26 cellular contexts compared by ENCODE assay signal in the genomic region with DNA sequence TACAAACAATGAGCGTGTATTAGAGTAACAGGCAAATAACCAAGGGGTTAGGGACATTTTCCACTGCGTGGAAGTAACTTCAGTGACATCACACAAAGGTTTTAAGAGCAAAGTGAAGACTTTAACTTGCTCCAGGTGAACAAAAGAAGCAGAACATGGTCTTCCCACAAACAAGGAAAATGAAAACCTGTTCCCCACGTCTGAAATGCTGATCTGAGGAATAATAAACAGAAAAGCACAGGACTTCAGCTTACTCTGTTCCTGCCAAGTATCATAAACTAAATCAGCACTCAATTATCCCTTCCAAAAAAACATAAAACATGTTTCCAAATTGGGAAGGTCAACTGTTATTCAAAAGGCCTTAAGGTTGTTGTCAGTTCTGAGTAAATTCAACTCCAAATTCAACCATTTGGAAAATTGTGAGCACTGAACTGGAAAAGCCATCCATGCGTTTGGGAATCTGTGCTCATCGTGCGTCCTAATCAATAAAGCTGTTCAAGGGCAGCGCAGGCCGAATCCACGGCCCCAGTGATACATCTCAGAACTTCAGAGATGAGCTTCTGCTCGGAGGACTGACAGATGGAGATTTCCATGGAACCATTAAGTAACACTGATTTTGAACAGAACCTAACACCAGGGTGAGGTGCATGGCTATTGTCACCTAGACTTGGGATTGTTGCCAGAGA. TPM values are rescaled to one million over a fixed set of nuclear protein-coding genes. Genes with fewer than 3 reads are reported as not detected.
"Had no signal": no experiment of that assay in that cellular context is flagged by ENCODE, and none has a peak within 500 bp of the region (broad histone marks: within the 10 kb centered on the region; RNA-seq: fewer than 3 reads in every experiment).

No MANE protein-coding gene starts in this region.

- H3K4me3 ChIP-seq: gastrocnemius medialis, heart left ventricle, hepatocyte, left lung, mucosa of descending colon, pancreas, skin epidermis, spleen, testis, tibial artery had no signal

- DNase-seq: cortex of kidney; effector memory CD8-positive, alpha-beta T cell; gastrocnemius medialis; heart left ventricle; left cardiac atrium; left lung; mesenchymal stem cell; mucosa of descending colon; naive B cell; pancreas; right cardiac atrium; spleen; stimulated activated CD4-positive, alpha-beta T cell treated with anti-CD3 and anti-CD28 coated beads, Interleukin-4, amount 100 ng/mL, for 4 hours; stimulated activated naive CD8-positive, alpha-beta T cell treated with anti-CD3 and anti-CD28 coated beads, Interleukin-15, Interleukin-2, amounts not matched to agents 100 U/mL and 50 U/mL, for 24 hours; substantia nigra; testis; tibial artery had no signal

- H3K79me2 ChIP-seq: hepatocyte had no signal

- H3K4me2 ChIP-seq: hepatocyte had no signal

- H3K9me3 ChIP-seq: mucosa of descending colon, neutrophil, pancreas, testis had no signal

- H3K36me3 Mint-ChIP-seq: mesothelial cell of epicardium; stimulated activated memory B cell treated with anti-CD40 and anti-IgM and Interleukin-4, amounts not matched to agents 10 μg/mL and 1 μg/mL and 100 μg/mL, for 72 hours; type B pancreatic cell had no signal

- H2AFZ ChIP-seq: hepatocyte had no signal

- H3K4me3 Mint-ChIP-seq: effector memory CD8-positive, alpha-beta T cell; mesothelial cell of epicardium; naive B cell; natural killer cell treated with Interleukin-12 subunit alpha and Interleukin-12 subunit beta and Interleukin-15 and Interleukin-18, amount 100 ng/mL, for 72 hours; neural crest cell; stimulated activated memory B cell treated with anti-CD40 and anti-IgM and Interleukin-4, amounts not matched to agents 10 μg/mL and 1 μg/mL and 100 μg/mL, for 72 hours; type B pancreatic cell had no signal

- H3K4me1 ChIP-seq: gastrocnemius medialis, heart left ventricle, left lung, pancreas, testis, tibial artery had no signal

- H3K27me3 ChIP-seq: pancreas, testis had no signal

- H3K9me3 Mint-ChIP-seq: type B pancreatic cell had no signal

- H3K27ac Mint-ChIP-seq: effector memory CD8-positive, alpha-beta T cell; mesothelial cell of epicardium; naive B cell; natural killer cell treated with Interleukin-12 subunit alpha and Interleukin-12 subunit beta and Interleukin-15 and Interleukin-18, amount 100 ng/mL, for 72 hours; stimulated activated memory B cell treated with anti-CD40 and anti-IgM and Interleukin-4, amounts not matched to agents 10 μg/mL and 1 μg/mL and 100 μg/mL, for 72 hours; type B pancreatic cell had no signal

- H3K4me1 Mint-ChIP-seq: mesothelial cell of epicardium, neural crest cell had no signal

- ATAC-seq: effector memory CD8-positive, alpha-beta T cell; gastrocnemius medialis; heart left ventricle; left cardiac atrium; left lung; mucosa of descending colon; natural killer cell treated with Interleukin-12 subunit alpha and Interleukin-12 subunit beta and Interleukin-15 and Interleukin-18, amount 100 ng/mL, for 72 hours; pancreas; right cardiac atrium; stimulated activated memory B cell treated with anti-CD40 and anti-IgM and Interleukin-4, amounts not matched to agents 10 μg/mL and 1 μg/mL and 100 μg/mL, for 72 hours; stimulated activated naive CD8-positive, alpha-beta T cell treated with anti-CD3 and anti-CD28 coated beads, Interleukin-15, Interleukin-2, amounts not matched to agents 100 U/mL and 50 U/mL, for 24 hours had no signal

- H3K36me3 ChIP-seq: gastrocnemius medialis, heart left ventricle, left lung, neutrophil, pancreas, spleen, tibial artery had no signal

- H3K27ac ChIP-seq: gastrocnemius medialis, heart left ventricle, hepatocyte, left lung, neutrophil, pancreas, skin epidermis, spleen, testis, tibial artery had no signal

RNA-seq across cellular contexts. Expression of a gene that starts 7.7 kb away (rescaled TPM):
- total RNA-seq: dermis microvascular lymphatic vessel endothelial cell, hepatocyte, mesothelial cell of epicardium had no signal
